9 cellular contexts compared by ENCODE assay signal in the genomic region with DNA sequence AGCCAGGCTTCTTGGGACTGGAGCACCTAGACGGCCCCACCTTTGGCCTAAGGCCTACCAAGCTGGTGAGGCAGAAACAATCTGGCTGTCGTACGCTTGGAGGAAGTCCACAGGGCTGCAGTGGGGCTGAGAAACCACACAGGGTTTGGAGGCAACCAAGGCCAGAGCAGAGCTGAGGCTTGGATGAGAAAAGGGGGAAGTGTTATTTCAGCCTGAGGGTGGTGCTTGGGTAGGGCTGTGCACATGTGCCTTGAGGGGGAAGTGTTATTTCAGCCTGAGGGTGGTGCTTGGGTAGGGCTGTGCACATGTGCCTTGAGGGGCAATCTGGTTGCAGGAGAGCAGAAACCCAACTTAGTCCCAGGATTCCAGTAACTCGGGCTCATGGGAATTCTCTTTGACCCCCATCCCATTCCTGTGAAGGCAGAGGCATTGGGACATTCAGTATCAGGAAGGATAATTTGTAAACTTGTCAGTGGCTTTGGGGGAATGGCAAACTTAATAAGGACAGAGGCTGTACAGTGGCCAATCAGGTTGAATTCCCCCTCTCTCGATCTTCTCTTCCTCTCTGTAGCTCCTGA. TPM values are rescaled to one million over a fixed set of nuclear protein-coding genes. Genes with fewer than 3 reads are reported as not detected.
DNase-seq lines count a peak whose midpoint lies in the region; ATAC-seq and TF ChIP-seq lines count a peak whose summit lies in the region.
"Had no signal": no experiment of that assay in that cellular context is flagged by ENCODE, and none has a peak within 500 bp of the region (broad histone marks: within the 10 kb centered on the region; RNA-seq: fewer than 3 reads in every experiment).

No MANE protein-coding gene starts in this region.

- no peak for TF ChIP-seq POLR2A in gastrocnemius medialis (IDR thresholded peaks at IDR 0.05)

- peaks cover 5 to 8% of the 10 kb centered on the region in 2 donors for H3K27me3 Mint-ChIP-seq in CD8-positive, alpha-beta memory T cell

- in situ Hi-C loops in gastrocnemius medialis (cut with MboI; ENCODE audit: low sequenced_read_pairs in 4 of 4): no loop called here

- no peak overlapping the region for H3K27ac ChIP-seq in CD8-positive, alpha-beta memory T cell (ENCODE audit: low read depth, low read length)
- H3K27ac ChIP-seq in gastrocnemius medialis: no peak overlapping the region

- no peaks in the 10 kb centered on the region for H3K27me3 ChIP-seq in CD8-positive, alpha-beta memory T cell (ENCODE audit: insufficient read depth, low read length, poor library complexity, severe bottlenecking)
- H3K27me3 ChIP-seq in gastrocnemius medialis: peaks cover 29 to 44% (median 39%) of the 10 kb centered on the region in 3 donors

- H3K4me3 ChIP-seq in CD8-positive, alpha-beta memory T cell (ENCODE audit: low read length): peak overlapping the region; percentile 70
- peak overlapping the region; percentile 61 for H3K4me3 ChIP-seq in fibroblast of mammary gland (ENCODE audit: control insufficient read depth, low read depth, low read length)
- H3K4me3 ChIP-seq in gastrocnemius medialis: peak overlapping the region in 3 of 4 donors; percentile 54 to 65 (median 58)

- ATAC-seq in HG03139 (IDR thresholded peaks at IDR 0.05; ENCODE audit: unreplicated experiment): peak; percentile 52
- no peak for ATAC-seq in gastrocnemius medialis

- POLR2A ChIA-PET in CD8-positive, alpha-beta memory T cell (lab: Charles Lee): interaction anchor here (0.8 to 1.6 kb wide), 3 partner anchors 52 to 100 kb away, joined by 3 to 6 read pairs (median 5); partner anchors contain the start of genes ALMS1 and PRADC1

- intact Hi-C loops in gastrocnemius medialis (cut with DNase I; ENCODE audit: low total_unique reads): no loop called here

- H3K9me3 Mint-ChIP-seq in CD8-positive, alpha-beta memory T cell: peaks cover 0 to under 1% (median 0%) of the 10 kb centered on the region in 5 donors

- H3K27ac Mint-ChIP-seq in CD8-positive, alpha-beta memory T cell: peak overlapping the region in 6 of 8 donors; percentile 41 to 91 (median 59)

- H3K36me3 ChIP-seq in CD8-positive, alpha-beta memory T cell (ENCODE audit: insufficient read depth, low read length): no peaks in the 10 kb centered on the region
- H3K36me3 ChIP-seq in gastrocnemius medialis: no peaks in the 10 kb centered on the region

- peaks cover 0 to 1% (median 0%) of the 10 kb centered on the region in 3 donors for H3K36me3 Mint-ChIP-seq in CD8-positive, alpha-beta memory T cell

- H3K4me1 Mint-ChIP-seq in CD8-positive, alpha-beta memory T cell: peaks cover 17 to 29% (median 25%) of the 10 kb centered on the region in 3 donors

- no peak for DNase-seq in CD8-positive, alpha-beta memory T cell
- peak; percentile 41 for DNase-seq in GM19238 (ENCODE audit: insufficient read length, low spot score)
- DNase-seq in SK-N-DZ (ENCODE audit: low spot score): peak; percentile 33
- DNase-seq in fibroblast of mammary gland (ENCODE audit: low read depth): no peak
- no peak for DNase-seq in gastrocnemius medialis
- DNase-seq in GM19240 (ENCODE audit: insufficient read length, low spot score): no peak
- DNase-seq in GM03348 (ENCODE audit: low spot score): no peak

- TF ChIP-seq CTCF in fibroblast of mammary gland (conservative IDR thresholded peaks at IDR 0.05; ENCODE audit: control insufficient read depth, insufficient read depth, low read depth, low read length) (no peak), gastrocnemius medialis (IDR thresholded peaks at IDR 0.05 in 4 of 5, conservative IDR thresholded peaks at IDR 0.05 in 1 of 5) (no peak)

- CTCF ChIA-PET in CD8-positive, alpha-beta memory T cell (lab: Charles Lee): interaction anchor here (0.8 to 1.4 kb wide), 3 partner anchors 9 to 17 kb away, joined by 3 to 4 read pairs (median 4); no protein-coding TSS in a partner anchor

- peaks cover 18% of the 10 kb centered on the region for H3K4me1 ChIP-seq in CD8-positive, alpha-beta memory T cell (ENCODE audit: insufficient read depth, low read length)
- peaks cover 9% of the 10 kb centered on the region in 2 donors for H3K4me1 ChIP-seq in gastrocnemius medialis

- no peaks in the 10 kb centered on the region for H3K9me3 ChIP-seq in CD8-positive, alpha-beta memory T cell (ENCODE audit: low read length)
- H3K9me3 ChIP-seq in gastrocnemius medialis: no peaks in the 10 kb centered on the region

- H3K4me3 Mint-ChIP-seq in CD8-positive, alpha-beta memory T cell: peak overlapping the region; percentile 72 to 94 (median 79)

RNA-seq across cellular contexts. Expression of gene FBXO41, which starts 1.0 kb away (rescaled TPM):
- total RNA-seq in CD8-positive, alpha-beta memory T cell: 10 to 100 TPM; 25.3 to 25.6 TPM
- polyA plus RNA-seq in CD8-positive, alpha-beta memory T cell: 2.4 TPM
- 4.9 and 6.4 TPM in 2 replicates for polyA plus RNA-seq in SK-N-DZ (2014; cell fraction: cytosol; rRNA removed)
- polyA plus RNA-seq in SK-N-DZ (2014; cell fraction: nucleus; rRNA removed): 18.1 and 35.2 TPM in 2 replicates
- total RNA-seq in gastrocnemius medialis: under 1 TPM in 3 of 4 donors, not detected in 1; 0.13 to 0.82 (median 0.23) TPM

RNA-seq across cellular contexts. Expression of gene EGR4, which starts 8.1 kb away (rescaled TPM):
- under 1 TPM; 0.31 to 0.55 TPM for total RNA-seq in CD8-positive, alpha-beta memory T cell
- not detected for polyA plus RNA-seq in CD8-positive, alpha-beta memory T cell
- polyA plus RNA-seq in SK-N-DZ (2014; cell fraction: cytosol; rRNA removed): not detected in 2 replicates
- not detected in 2 replicates for polyA plus RNA-seq in SK-N-DZ (2014; cell fraction: nucleus; rRNA removed)
- total RNA-seq in gastrocnemius medialis: not detected
- total RNA-seq: NCI-H460 had no signal

RNA-seq across cellular contexts. Expression of gene CCT7, which starts 51.1 kb away (rescaled TPM):
- 100 to 1,000 TPM; 750 to 758 TPM for total RNA-seq in CD8-positive, alpha-beta memory T cell
- polyA plus RNA-seq in CD8-positive, alpha-beta memory T cell: 263 TPM
- 728 and 916 TPM in 2 replicates for polyA plus RNA-seq in SK-N-DZ (2014; cell fraction: cytosol; rRNA removed)
- 240 and 336 TPM in 2 replicates for polyA plus RNA-seq in SK-N-DZ (2014; cell fraction: nucleus; rRNA removed)
- 100 to 1,000 TPM; 215 to 334 (median 284) TPM for total RNA-seq in gastrocnemius medialis

RNA-seq across cellular contexts. Expression of gene PRADC1, which starts 52.2 kb away (rescaled TPM):
- total RNA-seq in CD8-positive, alpha-beta memory T cell: 10 to 100 TPM; 21.1 to 24.9 TPM
- 27.2 TPM for polyA plus RNA-seq in CD8-positive, alpha-beta memory T cell
- 40.5 and 45.2 TPM in 2 replicates for polyA plus RNA-seq in SK-N-DZ (2014; cell fraction: cytosol; rRNA removed)
- polyA plus RNA-seq in SK-N-DZ (2014; cell fraction: nucleus; rRNA removed): 33.6 and 43.1 TPM in 2 replicates
- total RNA-seq in gastrocnemius medialis: 100 to 1,000 TPM in 3 of 4 donors, 10 to 100 TPM in 1; 69.4 to 132 (median 104) TPM

Comparison
In these comparisons a context has a peak if more than half of its experiments do, and no peak if none do; other contexts are left out.
1. DNase-seq: peak in GM19238 (single experiment) and SK-N-DZ (single experiment); none in CD8-positive, alpha-beta memory T cell (0 of 5), fibroblast of mammary gland (single experiment), gastrocnemius medialis (0 of 2), GM19240 (single experiment) and GM03348 (single experiment).
2. RNA of gene FBXO41, which starts 1.0 kb away (total RNA-seq): 25.3 to 25.6 TPM in CD8-positive, alpha-beta memory T cell; 0.13 to 0.82 TPM in gastrocnemius medialis; every median in the first group is over 10 times any median in the second.
3. Peak in every context shown above with its lines, with median percentiles within 50 percentile points of each other: H3K4me3 ChIP-seq.